1 cellular context compared by ENCODE assay signal in the genomic region with DNA sequence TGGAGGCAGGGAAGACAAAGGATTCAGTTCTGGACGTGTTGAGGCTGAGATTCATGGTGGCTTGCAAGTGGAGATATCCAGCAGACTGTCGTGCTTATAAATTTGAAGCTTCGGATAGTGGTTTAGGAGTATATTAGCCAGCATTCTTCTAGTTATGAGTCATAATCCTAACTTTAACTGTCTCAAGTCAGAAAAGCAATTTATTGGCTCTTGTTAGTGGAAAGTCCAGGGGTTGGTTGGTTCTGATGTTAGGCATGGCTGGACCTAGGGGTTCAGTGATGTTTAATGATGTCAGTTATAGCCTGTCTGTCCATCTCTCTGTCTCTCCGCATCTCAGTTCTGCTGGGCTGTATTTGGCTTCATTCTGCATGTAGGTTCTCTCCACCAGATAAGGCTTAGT.
A peak's percentile ranks its signal among the peaks of the same experiment; 100 is the strongest.
TF ChIP-seq lines count a peak whose summit lies in the region.

No MANE protein-coding gene starts in this region.

TF ChIP-seq in SK-N-SH treated with all-trans-retinoic acid at 6 μM for 48 hours, 23 proteins besides CTCF, POLR2A, EP300 and RAD21:
- TF ChIP-seq, protein P1, sequence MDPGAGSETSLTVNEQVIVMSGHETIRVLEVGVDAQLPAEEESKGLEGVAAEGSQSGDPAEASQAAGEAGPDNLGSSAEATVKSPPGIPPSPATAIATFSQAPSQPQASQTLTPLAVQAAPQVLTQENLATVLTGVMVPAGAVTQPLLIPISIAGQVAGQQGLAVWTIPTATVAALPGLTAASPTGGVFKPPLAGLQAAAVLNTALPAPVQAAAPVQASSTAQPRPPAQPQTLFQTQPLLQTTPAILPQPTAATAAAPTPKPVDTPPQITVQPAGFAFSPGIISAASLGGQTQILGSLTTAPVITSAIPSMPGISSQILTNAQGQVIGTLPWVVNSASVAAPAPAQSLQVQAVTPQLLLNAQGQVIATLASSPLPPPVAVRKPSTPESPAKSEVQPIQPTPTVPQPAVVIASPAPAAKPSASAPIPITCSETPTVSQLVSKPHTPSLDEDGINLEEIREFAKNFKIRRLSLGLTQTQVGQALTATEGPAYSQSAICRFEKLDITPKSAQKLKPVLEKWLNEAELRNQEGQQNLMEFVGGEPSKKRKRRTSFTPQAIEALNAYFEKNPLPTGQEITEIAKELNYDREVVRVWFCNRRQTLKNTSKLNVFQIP (CRISPR knock-in tag; IDR thresholded peaks at IDR 0.05; ENCODE audit: borderline replicate concordance, low read depth), result no peak
- TF ChIP-seq CSDC2 (CRISPR knock-in tag; IDR thresholded peaks at IDR 0.05), result peak; percentile 28; the same call in 1 of the 2 replicates
- peak; percentile 29; the same call in 1 of the 2 replicates for TF ChIP-seq ISL1 (CRISPR knock-in tag; IDR thresholded peaks at IDR 0.05)
TF ChIP-seq in SK-N-SH treated with all-trans-retinoic acid at 6 μM for 48 hours: peak in this region for 2.
